In the genomic region with DNA sequence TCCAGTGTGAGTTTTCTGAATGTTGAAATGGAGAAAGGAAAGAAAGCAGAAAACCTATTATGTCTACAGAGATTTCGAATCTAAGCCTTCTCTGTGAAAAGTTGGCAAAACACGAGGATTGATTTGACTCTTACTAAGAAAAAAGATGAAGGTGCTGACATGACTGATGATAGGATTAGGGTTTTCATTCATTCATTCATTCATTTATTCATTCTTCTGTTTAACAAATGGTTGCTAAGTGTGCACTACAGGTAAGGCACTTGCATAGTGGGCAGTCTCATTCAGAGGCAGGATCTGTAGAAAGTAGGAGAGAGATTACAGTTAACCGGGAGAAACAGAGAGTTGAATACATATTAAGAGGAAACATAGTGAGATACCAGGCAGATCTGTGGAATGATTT, we compare ENCODE assay signal across 19 cellular contexts.
A peak's percentile ranks its signal among the peaks of the same experiment; 100 is the strongest.
DNase-seq lines count a peak whose midpoint lies in the region; ATAC-seq, FAIRE-seq and TF ChIP-seq lines count a peak whose summit lies in the region.
"Had no signal": no experiment of that assay in that cellular context is flagged by ENCODE, and none has a peak within 500 bp of the region (broad histone marks: within the 10 kb centered on the region; RNA-seq: fewer than 3 reads in every experiment).

No MANE protein-coding gene starts in this region.

- no peaks in the 10 kb centered on the region for H3K9me3 Mint-ChIP-seq in activated T-helper 17 cell treated with anti-CD3 and anti-CD28 coated beads, Interleukin-2, amount 50 U/mL, for 72 hours
- no peaks in the 10 kb centered on the region for H3K9me3 Mint-ChIP-seq in endothelial cell (ENCODE audit: unreplicated experiment)
- H3K9me3 Mint-ChIP-seq: CD8-positive, alpha-beta T cell had no signal

- no peaks in the 10 kb centered on the region for H3K36me3 Mint-ChIP-seq in activated T-helper 17 cell treated with anti-CD3 and anti-CD28 coated beads, Interleukin-2, amount 50 U/mL, for 72 hours (ENCODE audit: low read depth)
- no peaks in the 10 kb centered on the region for H3K36me3 Mint-ChIP-seq in endothelial cell (ENCODE audit: low read depth, unreplicated experiment)
- H3K36me3 Mint-ChIP-seq: CD8-positive, alpha-beta T cell had no signal

- DNase-seq in midbrain (lab: John Stamatoyannopoulos, UW) (no peak), endothelial cell (ENCODE audit: low spot score) (no peak), HTR-8/SVneo (ENCODE audit: insufficient read length, low spot score) (no peak), COLO668 (lab: John Stamatoyannopoulos, UW; ENCODE audit: unreplicated experiment) (no peak)
- DNase-seq: activated CD4-positive, CD25-positive, alpha-beta regulatory T cell; activated CD8-positive, alpha-beta T cell treated with anti-CD3 and anti-CD28 coated beads, Interleukin-2, amount 10 ng/mL, durations not matched to agents 7 days and 5 days; CD8-positive, alpha-beta T cell; MV-4-11; NCI-H2029 treated with DMSO at 0.1 percent for 48 hours; NCI-H526; ovary; SIG-M5 had no signal

- no peak overlapping the region for H3K4me3 Mint-ChIP-seq in activated T-helper 17 cell treated with anti-CD3 and anti-CD28 coated beads, Interleukin-2, amount 50 U/mL, for 72 hours
- H3K4me3 Mint-ChIP-seq in endothelial cell (ENCODE audit: unreplicated experiment): no peak overlapping the region
- H3K4me3 Mint-ChIP-seq: activated CD8-positive, alpha-beta T cell treated with anti-CD3 and anti-CD28 coated beads, Interleukin-2, amount 10 ng/mL, durations not matched to agents 7 days and 5 days; CD8-positive, alpha-beta T cell had no signal

- ATAC-seq in GM18870 (IDR thresholded peaks at IDR 0.05; ENCODE audit: unreplicated experiment): peak; percentile 32
- peak; percentile 21 for ATAC-seq in GM21423 (IDR thresholded peaks at IDR 0.05; ENCODE audit: unreplicated experiment)
- ATAC-seq in HG03045 (IDR thresholded peaks at IDR 0.05; ENCODE audit: unreplicated experiment): peak; percentile 12
- ATAC-seq in activated T-helper 17 cell treated with anti-CD3 and anti-CD28 coated beads, Interleukin-2, amount 50 U/mL, for 72 hours (replicated peaks): peak; percentile 26
- ATAC-seq: activated CD8-positive, alpha-beta T cell treated with anti-CD3 and anti-CD28 coated beads, Interleukin-2, amount 10 ng/mL, durations not matched to agents 7 days and 5 days; CD8-positive, alpha-beta T cell; K562; sciatic nerve had no signal

- H3K4me1 Mint-ChIP-seq in activated T-helper 17 cell treated with anti-CD3 and anti-CD28 coated beads, Interleukin-2, amount 50 U/mL, for 72 hours: no peaks in the 10 kb centered on the region
- H3K4me1 Mint-ChIP-seq in endothelial cell (ENCODE audit: unreplicated experiment): no peaks in the 10 kb centered on the region

- FAIRE-seq in HTR-8/SVneo (lab: Jason Lieb, UNC): no peak
- FAIRE-seq: H1, K562 had no signal

- no peak for TF ChIP-seq CTCF in endothelial cell (IDR thresholded peaks at IDR 0.05; ENCODE audit: unreplicated experiment)

- no peak overlapping the region for H3K27ac Mint-ChIP-seq in activated T-helper 17 cell treated with anti-CD3 and anti-CD28 coated beads, Interleukin-2, amount 50 U/mL, for 72 hours
- no peak overlapping the region for H3K27ac Mint-ChIP-seq in endothelial cell (ENCODE audit: unreplicated experiment)
- H3K27ac Mint-ChIP-seq: activated CD8-positive, alpha-beta T cell treated with anti-CD3 and anti-CD28 coated beads, Interleukin-2, amount 10 ng/mL, durations not matched to agents 7 days and 5 days; CD8-positive, alpha-beta T cell had no signal

- H3K27me3 Mint-ChIP-seq in activated T-helper 17 cell treated with anti-CD3 and anti-CD28 coated beads, Interleukin-2, amount 50 U/mL, for 72 hours: peaks cover 11% of the 10 kb centered on the region
- H3K27me3 Mint-ChIP-seq in endothelial cell (ENCODE audit: unreplicated experiment): no peaks in the 10 kb centered on the region
